In the genomic region with DNA sequence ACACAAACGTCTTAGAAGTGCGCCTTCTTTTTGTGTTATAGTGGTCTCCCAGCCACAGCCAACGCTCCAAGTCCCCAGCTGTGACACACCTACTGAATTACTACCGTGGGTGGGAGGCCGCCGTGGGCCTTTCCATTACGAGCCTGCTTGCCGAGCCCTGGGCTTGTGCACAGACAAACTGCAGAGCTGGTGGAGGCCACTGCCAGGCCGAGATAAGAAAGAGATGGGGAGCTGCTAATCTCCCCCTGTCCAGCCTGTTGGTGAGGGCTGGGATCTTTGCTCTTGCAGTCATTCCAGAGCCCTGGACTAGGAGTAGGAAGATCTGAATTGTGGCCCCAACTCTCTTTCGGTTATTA, we compare ENCODE assay signal across 8 cellular contexts. TPM values are rescaled to one million over a fixed set of nuclear protein-coding genes. Genes with fewer than 3 reads are reported as not detected.
DNase-seq lines count a peak whose midpoint lies in the region; ATAC-seq, FAIRE-seq and TF ChIP-seq lines count a peak whose summit lies in the region.

No MANE protein-coding gene starts in this region.

- intact Hi-C loops in right cardiac atrium (cut with DNase I): no loop called here

- peak overlapping the region; percentile 71 for H3K27ac ChIP-seq in right cardiac atrium (ENCODE audit: low read length)

- no peak for TF ChIP-seq POLR2A in GM12892 (IDR thresholded peaks at IDR 0.05; ENCODE audit: low read depth, low read length)

- H3K4me1 ChIP-seq in right cardiac atrium (ENCODE audit: control insufficient read depth, insufficient read depth, low read length): peaks cover 3% of the 10 kb centered on the region

- no peaks in the 10 kb centered on the region for H3K27me3 ChIP-seq in right cardiac atrium (ENCODE audit: control insufficient read depth, insufficient read depth)

- DNase-seq in GM12892 (ENCODE audit: insufficient read length) (peak; percentile 32), right cardiac atrium (peak in 1 of 3 donors; percentile 65), OCI-M2 (lab: John Stamatoyannopoulos, UW; ENCODE audit: unreplicated experiment) (no peak), NCI-H345 treated with DMSO at 0.1 percent for 48 hours (lab: John Stamatoyannopoulos, UW; ENCODE audit: unreplicated experiment) (no peak)
- peak; percentile 57 for DNase-seq in activated CD8-positive, alpha-beta memory T cell treated with anti-CD3 and anti-CD28 coated beads, Interleukin-2, amount 50 U/mL, for 4 hours
- DNase-seq in stimulated activated CD4-positive, alpha-beta T cell treated with anti-CD3 and anti-CD28 coated beads, Interleukin-12 subunit alpha, Interleukin-12 subunit beta, amount 100 ng/mL, for 4 hours: peak; percentile 41

- 4% methylated on average over 10 of the region's 10 CpGs for WGBS in right cardiac atrium

- ATAC-seq in HG03159 (IDR thresholded peaks at IDR 0.05; ENCODE audit: unreplicated experiment) (peak; percentile 15), right cardiac atrium (no peak), GM18858 (IDR thresholded peaks at IDR 0.05; ENCODE audit: unreplicated experiment) (no peak)

- peak overlapping the region; percentile 52 for H3K4me3 ChIP-seq in right cardiac atrium (ENCODE audit: low read length)

- no peak for FAIRE-seq in GM12892 (lab: Jason Lieb, UNC)

- no peaks in the 10 kb centered on the region for H3K9me3 ChIP-seq in right cardiac atrium (ENCODE audit: control insufficient read depth, low read length)

RNA-seq across cellular contexts. Expression of a gene that starts 0.8 kb away (rescaled TPM):
- 28.2 TPM for polyA plus RNA-seq in GM12892 (2012; ENCODE audit: missing spikeins)
- 10 to 100 TPM; 17.3 to 28.0 (median 22.2) TPM for total RNA-seq in right cardiac atrium
- polyA plus RNA-seq in right cardiac atrium: 28.0 TPM

RNA-seq across cellular contexts. Expression of a gene that starts 16.2 kb away (rescaled TPM):
- 16.9 TPM for polyA plus RNA-seq in GM12892 (2012; ENCODE audit: missing spikeins)
- total RNA-seq in right cardiac atrium: 10 to 100 TPM; 15.2 to 24.7 (median 23.9) TPM
- 14.4 TPM for polyA plus RNA-seq in right cardiac atrium

RNA-seq across cellular contexts. Expression of a gene that starts 17.9 kb away (rescaled TPM):
- 26.5 TPM for polyA plus RNA-seq in GM12892 (2012; ENCODE audit: missing spikeins)
- 10 to 100 TPM; 20.4 to 23.7 (median 21.5) TPM for total RNA-seq in right cardiac atrium
- polyA plus RNA-seq in right cardiac atrium: 23.5 TPM

RNA-seq across cellular contexts. Expression of a gene that starts 21.6 kb away (rescaled TPM):
- polyA plus RNA-seq in GM12892 (2012; ENCODE audit: missing spikeins): 4.0 TPM
- total RNA-seq in right cardiac atrium: 10 to 100 TPM in 3 of 4 donors, 1 to 10 TPM in 1; 9.1 to 11.9 (median 11.0) TPM
- 9.2 TPM for polyA plus RNA-seq in right cardiac atrium

RNA-seq across cellular contexts. Expression of a gene that starts 28.5 kb away (rescaled TPM):
- polyA plus RNA-seq in GM12892 (2012; ENCODE audit: missing spikeins): 61.7 TPM
- total RNA-seq in right cardiac atrium: 100 to 1,000 TPM in 2 of 4 donors, 10 to 100 TPM in 2; 58.8 to 127 (median 105) TPM
- 52.1 TPM for polyA plus RNA-seq in right cardiac atrium

Comparison
In these comparisons a context has a peak if more than half of its experiments do, and no peak if none do; other contexts are left out.
1. DNase-seq: peak in GM12892 (single experiment), activated CD8-positive, alpha-beta memory T cell treated with anti-CD3 and anti-CD28 coated beads, Interleukin-2, amount 50 U/mL, for 4 hours (single experiment) and stimulated activated CD4-positive, alpha-beta T cell treated with anti-CD3 and anti-CD28 coated beads, Interleukin-12 subunit alpha, Interleukin-12 subunit beta, amount 100 ng/mL, for 4 hours (single experiment); none in OCI-M2 (single experiment) and NCI-H345 treated with DMSO at 0.1 percent for 48 hours (single experiment).